In genomic region chr17:47952181-47953021, GRCh38 we compare ENCODE assay signal across 18 cellular contexts. TPM values are rescaled to one million over a fixed set of nuclear protein-coding genes. Genes with fewer than 3 reads are reported as not detected.
DNase-seq lines count a peak whose midpoint lies in the region; ATAC-seq and TF ChIP-seq lines count a peak whose summit lies in the region.
"Had no signal": no experiment of that assay in that cellular context is flagged by ENCODE, and none has a peak within 500 bp of the region (broad histone marks: within the 10 kb centered on the region; RNA-seq: fewer than 3 reads in every experiment).

No MANE protein-coding gene starts in this region.

- H3K9me3 ChIP-seq in lower lobe of right lung = no peaks in the 10 kb centered on the region
- no peaks in the 10 kb centered on the region for H3K9me3 ChIP-seq in upper lobe of right lung
- H3K9me3 ChIP-seq: MG63, SK-N-SH had no signal

- ATAC-seq in lower lobe of right lung = peak; percentile 3 to 39
- peak; percentile 23 for ATAC-seq in upper lobe of right lung
- ATAC-seq: stimulated activated naive CD8-positive, alpha-beta T cell treated with anti-CD3 and anti-CD28 coated beads, Interleukin-15, Interleukin-2, amounts not matched to agents 100 U/mL and 50 U/mL, for 24 hours had no signal

- H3K27me3 ChIP-seq in lower lobe of right lung (ENCODE audit: low read depth) (no peaks in the 10 kb centered on the region), upper lobe of right lung (no peaks in the 10 kb centered on the region)
- H3K27me3 ChIP-seq: MG63 had no signal

- H3K36me3 ChIP-seq in lower lobe of right lung (peaks cover 15% of the 10 kb centered on the region), upper lobe of right lung (no peaks in the 10 kb centered on the region)

- intact Hi-C loops in lower lobe of right lung (cut with DNase I) (no loop called here), upper lobe of right lung (cut with DNase I) (no loop called here)

- no peak overlapping the region for H3K4me3 Mint-ChIP-seq in activated naive CD4-positive, alpha-beta T cell treated with anti-CD3 and anti-CD28 coated beads, Interleukin-2, amount 50 U/mL, for 24 hours
- H3K4me3 Mint-ChIP-seq: immature natural killer cell had no signal

- DNase-seq in activated naive CD4-positive, alpha-beta T cell treated with anti-CD3 and anti-CD28 coated beads, Interleukin-2, amount 50 U/mL, for 16 hours = no peak
- DNase-seq in lower lobe of right lung (no peak), upper lobe of right lung (no peak), KG1 (lab: John Stamatoyannopoulos, UW) (no peak), NCI-H446 (lab: John Stamatoyannopoulos, UW) (no peak)
- DNase-seq: 8988T; activated CD4-positive, alpha-beta T cell treated with anti-CD3 and anti-CD28 coated beads, Interleukin-2, amount 50 U/mL, for 4 hours; amniotic stem cell; C1 segment of cervical spinal cord; immature natural killer cell; MG63; NCI-H2029; NCI-H524; posterior cingulate gyrus; SK-N-SH; stimulated activated naive CD8-positive, alpha-beta T cell treated with anti-CD3 and anti-CD28 coated beads, Interleukin-15, Interleukin-2, amounts not matched to agents 100 U/mL and 50 U/mL, for 24 hours had no signal

- H3K36me3 Mint-ChIP-seq in activated naive CD4-positive, alpha-beta T cell treated with anti-CD3 and anti-CD28 coated beads, Interleukin-2, amount 50 U/mL, for 24 hours = peaks cover 2% of the 10 kb centered on the region

- H3K27ac ChIP-seq in lower lobe of right lung (peak overlapping the region; percentile 85), upper lobe of right lung (peak overlapping the region; percentile 70)

- H3K27me3 Mint-ChIP-seq in activated naive CD4-positive, alpha-beta T cell treated with anti-CD3 and anti-CD28 coated beads, Interleukin-2, amount 50 U/mL, for 24 hours = no peaks in the 10 kb centered on the region

- H3K4me1 ChIP-seq in lower lobe of right lung (peaks cover 50% of the 10 kb centered on the region), upper lobe of right lung (peaks cover 27% of the 10 kb centered on the region)

- H3K4me1 Mint-ChIP-seq in activated naive CD4-positive, alpha-beta T cell treated with anti-CD3 and anti-CD28 coated beads, Interleukin-2, amount 50 U/mL, for 24 hours = peaks cover 19% of the 10 kb centered on the region

- peak overlapping the region; percentile 77 for H3K27ac Mint-ChIP-seq in activated naive CD4-positive, alpha-beta T cell treated with anti-CD3 and anti-CD28 coated beads, Interleukin-2, amount 50 U/mL, for 24 hours
- H3K27ac Mint-ChIP-seq: immature natural killer cell had no signal

- H3K4me3 ChIP-seq in lower lobe of right lung (peak overlapping the region; percentile 17), upper lobe of right lung (no peak overlapping the region)
- H3K4me3 ChIP-seq: MG63 had no signal

- H3K9me3 Mint-ChIP-seq in activated naive CD4-positive, alpha-beta T cell treated with anti-CD3 and anti-CD28 coated beads, Interleukin-2, amount 50 U/mL, for 24 hours = no peaks in the 10 kb centered on the region
- H3K9me3 Mint-ChIP-seq: immature natural killer cell had no signal

- TF ChIP-seq CTCF in lower lobe of right lung (IDR thresholded peaks at IDR 0.05) = no peak
- no peak for TF ChIP-seq CTCF in upper lobe of right lung (IDR thresholded peaks at IDR 0.05)

RNA-seq across cellular contexts. Expression of gene PRR15L, which starts 5.3 kb away (rescaled TPM):
- total RNA-seq in lower lobe of right lung (48.1 TPM), upper lobe of right lung (47.4 TPM)
- total RNA-seq: mononuclear cell had no signal

RNA-seq across cellular contexts. Expression of gene PNPO, which starts 11.0 kb away (rescaled TPM):
- total RNA-seq in lower lobe of right lung (29.2 TPM), upper lobe of right lung (29.4 TPM)

RNA-seq across cellular contexts. Expression of gene CDK5RAP3, which starts 18.5 kb away (rescaled TPM):
- total RNA-seq in lower lobe of right lung (161 TPM), upper lobe of right lung (140 TPM)

RNA-seq across cellular contexts. Expression of gene SP2, which starts 56.4 kb away (rescaled TPM):
- total RNA-seq in lower lobe of right lung = 19.4 TPM
- 16.9 TPM for total RNA-seq in upper lobe of right lung
